In the genomic region with DNA sequence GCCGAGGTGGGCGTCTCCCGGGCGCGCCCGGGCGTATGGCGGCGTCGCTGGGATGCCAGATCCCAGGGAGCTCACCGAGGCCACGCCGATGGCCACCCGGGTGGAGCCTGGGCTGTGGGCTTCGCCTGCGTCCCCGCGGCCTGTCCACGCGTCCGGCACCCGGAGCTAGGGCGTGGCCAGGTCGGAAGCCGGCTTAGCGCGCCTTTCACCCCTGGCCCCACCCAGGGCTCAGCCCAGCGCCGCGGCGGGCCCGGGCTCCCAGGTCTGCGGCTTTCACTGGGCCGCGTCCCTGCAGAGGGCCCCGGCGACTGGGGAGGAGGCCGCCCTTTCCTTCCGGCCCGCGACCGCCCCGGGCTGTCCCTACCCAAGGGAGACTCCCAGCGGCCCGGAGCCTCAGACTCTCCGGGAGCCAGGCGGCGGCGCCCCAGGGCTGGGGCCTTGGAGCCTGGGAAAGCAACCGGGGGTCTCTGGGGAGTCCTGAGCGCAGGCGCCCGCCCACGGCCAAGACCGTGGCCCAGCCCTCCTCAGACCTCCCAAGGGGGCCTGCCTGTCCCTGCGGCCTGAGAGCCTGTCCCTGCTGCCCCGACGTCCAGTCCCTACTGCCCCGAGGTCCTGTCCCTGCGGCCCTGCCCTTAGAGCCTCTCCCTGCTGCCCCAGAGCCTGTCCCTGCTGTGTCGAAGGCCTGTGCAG, we compare ENCODE assay signal across 8 cellular contexts. TPM values are rescaled to one million over a fixed set of nuclear protein-coding genes. Genes with fewer than 3 reads are reported as not detected.
DNase-seq lines count a peak whose midpoint lies in the region; ATAC-seq and TF ChIP-seq lines count a peak whose summit lies in the region.

No MANE protein-coding gene starts in this region.

- no peaks in the 10 kb centered on the region for H3K9me3 ChIP-seq in neutrophil

- no peaks in the 10 kb centered on the region for H3K36me3 ChIP-seq in H7 (replicated peaks; ENCODE audit: control insufficient read depth, insufficient read depth, low read length)
- no peaks in the 10 kb centered on the region for H3K36me3 ChIP-seq in brain microvascular endothelial cell (replicated peaks)
- H3K36me3 ChIP-seq in neutrophil, result no peaks in the 10 kb centered on the region

- DNase-seq in GM03348 (ENCODE audit: low spot score) (peak; percentile 18), H7 (peak; percentile 55), brain microvascular endothelial cell (no peak), NCI-H2227 (lab: John Stamatoyannopoulos, UW; ENCODE audit: unreplicated experiment) (no peak), NCI-H2029 treated with DMSO at 0.1 percent for 48 hours (lab: John Stamatoyannopoulos, UW) (no peak), dedifferentiated amniotic fluid mesenchymal stem cell (ENCODE audit: extremely low spot score) (no peak)

- in situ Hi-C loops in brain microvascular endothelial cell (cut with HindIII; ENCODE audit: low pct_ligation_motif_present, low sequenced_read_pairs), result no loop called here

- no peaks in the 10 kb centered on the region for H3K27me3 ChIP-seq in H7 (ENCODE audit: control insufficient read depth, insufficient read depth, low read length)
- H3K27me3 ChIP-seq in brain microvascular endothelial cell (replicated peaks), result peaks cover 3% of the 10 kb centered on the region
- peaks cover 69% of the 10 kb centered on the region for H3K27me3 ChIP-seq in neutrophil

- no peak for ATAC-seq in HG02884 (IDR thresholded peaks at IDR 0.05; ENCODE audit: unreplicated experiment)

- H3K27ac ChIP-seq in brain microvascular endothelial cell, result no peak overlapping the region
- H3K27ac ChIP-seq in neutrophil, result no peak overlapping the region

- no peak overlapping the region for H3K4me3 ChIP-seq in H7 (ENCODE audit: insufficient read depth, low read depth, low read length)
- peak overlapping the region; percentile 34 for H3K4me3 ChIP-seq in brain microvascular endothelial cell (ENCODE audit: low read depth, low read length)
- peak overlapping the region; percentile 16 to 28 for H3K4me3 ChIP-seq in neutrophil (ENCODE audit: low read depth in 1 of 2, low read length in 1 of 2)

- TF ChIP-seq CTCF in brain microvascular endothelial cell (IDR thresholded peaks at IDR 0.05; ENCODE audit: low read depth, low read length, missing control alignments), result no peak
- no peak for TF ChIP-seq CTCF in neutrophil (IDR thresholded peaks at IDR 0.05)

- peaks cover 14 to 18% of the 10 kb centered on the region in 2 experiments for H3K4me1 ChIP-seq in neutrophil (ENCODE audit: control insufficient read depth in 1 of 2, insufficient read depth in 1 of 2, low read depth in 1 of 2, low read length in 1 of 2)

RNA-seq across cellular contexts. Expression of gene ITM2C, which starts 36.3 kb away (rescaled TPM):
- total RNA-seq in H7 (2014; rRNA removed; shearing (Covaris generic)), result 392 and 393 TPM in 2 replicates

Comparison
In these comparisons a context has a peak if more than half of its experiments do, and no peak if none do; other contexts are left out.
1. DNase-seq: peak in GM03348 (single experiment) and H7 (single experiment); none in brain microvascular endothelial cell (single experiment), NCI-H2227 (single experiment), NCI-H2029 treated with DMSO at 0.1 percent for 48 hours (single experiment) and dedifferentiated amniotic fluid mesenchymal stem cell (single experiment).